ENCODE assay signal across 19 cellular contexts in genomic region chr19:58204566-58204965, GRCh38.
"Had no signal": no experiment of that assay in that cellular context is flagged by ENCODE, and none has a peak within 500 bp of the region (broad histone marks: within the 10 kb centered on the region; RNA-seq: fewer than 3 reads in every experiment).

No MANE protein-coding gene starts in this region.

- H3K27me3 ChIP-seq: body of pancreas, gastroesophageal sphincter, right lobe of liver, suprapubic skin had no signal

- H3K4me3 Mint-ChIP-seq: activated CD4-positive, alpha-beta T cell treated with anti-CD3 and anti-CD28 coated beads, Interleukin-2, amount 10 ng/mL, durations not matched to agents 7 days and 5 days; activated naive CD8-positive, alpha-beta T cell; central memory CD8-positive, alpha-beta T cell; effector memory CD8-positive, alpha-beta T cell; neural crest cell had no signal

- H3K4me1 Mint-ChIP-seq: activated CD4-positive, alpha-beta T cell treated with anti-CD3 and anti-CD28 coated beads, Interleukin-2, amount 10 ng/mL, durations not matched to agents 7 days and 5 days; neural crest cell had no signal

- H3K4me1 ChIP-seq: body of pancreas, gastroesophageal sphincter, right lobe of liver, suprapubic skin had no signal

- DNase-seq: activated CD4-positive, alpha-beta T cell treated with anti-CD3 and anti-CD28 coated beads, Interleukin-2, amount 10 ng/mL, durations not matched to agents 7 days and 5 days; activated CD4-positive, CD25-positive, alpha-beta regulatory T cell; activated gamma-delta T cell treated with Interleukin-2 at 50 U/mL for 16 hours; amygdala; body of pancreas; effector memory CD8-positive, alpha-beta T cell; kidney; left ventricle myocardium superior; mesenchymal stem cell; right lobe of liver; stimulated activated CD4-positive, alpha-beta T cell treated with anti-CD3 and anti-CD28 coated beads, Interleukin-4, amount 100 ng/mL, for 4 hours; stimulated activated CD8-positive, alpha-beta memory T cell treated with anti-CD3 and anti-CD28 coated beads, Interleukin-4, amount 100 ng/mL, for 48 hours; stimulated activated naive CD8-positive, alpha-beta T cell treated with anti-CD3 and anti-CD28 coated beads, Interleukin-15, Interleukin-2, amounts not matched to agents 100 U/mL and 50 U/mL, for 24 hours had no signal

- H3K27ac Mint-ChIP-seq: activated CD4-positive, alpha-beta T cell treated with anti-CD3 and anti-CD28 coated beads, Interleukin-2, amount 10 ng/mL, durations not matched to agents 7 days and 5 days; activated naive CD8-positive, alpha-beta T cell; effector memory CD8-positive, alpha-beta T cell had no signal

- H3K27ac ChIP-seq: body of pancreas, gastroesophageal sphincter, right lobe of liver, suprapubic skin had no signal

- ATAC-seq: body of pancreas; effector memory CD8-positive, alpha-beta T cell; gastroesophageal sphincter; left ventricle myocardium superior; right lobe of liver; stimulated activated naive CD8-positive, alpha-beta T cell treated with anti-CD3 and anti-CD28 coated beads, Interleukin-15, Interleukin-2, amounts not matched to agents 100 U/mL and 50 U/mL, for 24 hours had no signal

- H3K4me3 ChIP-seq: body of pancreas, gastroesophageal sphincter, right lobe of liver, smooth muscle cell, suprapubic skin had no signal

- H3K4me2 ChIP-seq: smooth muscle cell had no signal

- H3K27me3 Mint-ChIP-seq: activated CD4-positive, alpha-beta T cell treated with anti-CD3 and anti-CD28 coated beads, Interleukin-2, amount 10 ng/mL, durations not matched to agents 7 days and 5 days; activated naive CD8-positive, alpha-beta T cell; central memory CD8-positive, alpha-beta T cell; effector memory CD8-positive, alpha-beta T cell had no signal
